ENCODE assay signal across 8 cellular contexts in genomic region chr6:44264154-44265002, GRCh38. TPM values are rescaled to one million over a fixed set of nuclear protein-coding genes. Genes with fewer than 3 reads are reported as not detected.
DNase-seq lines count a peak whose midpoint lies in the region; ATAC-seq and TF ChIP-seq lines count a peak whose summit lies in the region.

No MANE protein-coding gene starts in this region.

- H3K27ac Mint-ChIP-seq in activated naive CD8-positive, alpha-beta T cell treated with anti-CD3 and anti-CD28 coated beads for 36 hours: peak overlapping the region; percentile 95

- H3K9me3 Mint-ChIP-seq in activated naive CD8-positive, alpha-beta T cell treated with anti-CD3 and anti-CD28 coated beads for 36 hours: no peaks in the 10 kb centered on the region

- TF ChIP-seq CTCF in smooth muscle cell (IDR thresholded peaks at IDR 0.05; ENCODE audit: borderline replicate concordance, insufficient read depth, poor library complexity, severe bottlenecking): no peak

- H3K27me3 Mint-ChIP-seq in activated naive CD8-positive, alpha-beta T cell treated with anti-CD3 and anti-CD28 coated beads for 36 hours: peaks cover 14% of the 10 kb centered on the region

- H3K4me1 Mint-ChIP-seq in activated naive CD8-positive, alpha-beta T cell treated with anti-CD3 and anti-CD28 coated beads for 36 hours: peaks cover 50% of the 10 kb centered on the region

- peak overlapping the region; percentile 95 to 100 (median 99) for H3K4me2 ChIP-seq in BLaER1 treated with 17β-estradiol and CSF1 and Interleukin-3, amounts not matched to agents 10 nM and 100 nM
- peak overlapping the region; percentile 98 for H3K4me2 ChIP-seq in smooth muscle cell

- peaks cover 16% of the 10 kb centered on the region for H3K79me2 ChIP-seq in smooth muscle cell (ENCODE audit: low read depth)

- peaks cover 58 to 73% (median 66%) of the 10 kb centered on the region in 10 experiments for H3K4me1 ChIP-seq in BLaER1 treated with 17β-estradiol and CSF1 and Interleukin-3, amounts not matched to agents 10 nM and 100 nM
- H3K4me1 ChIP-seq in iPS DF 6.9 (ENCODE audit: control insufficient read depth, insufficient read depth, low read length) (peaks cover 12% of the 10 kb centered on the region; the same call in 1 of the 2 replicates), smooth muscle cell (ENCODE audit: low read depth) (peaks cover 25% of the 10 kb centered on the region)

- H3F3A ChIP-seq in smooth muscle cell (ENCODE audit: low read depth): no peaks in the 10 kb centered on the region

- peaks cover 26% of the 10 kb centered on the region for H3K36me3 Mint-ChIP-seq in activated naive CD8-positive, alpha-beta T cell treated with anti-CD3 and anti-CD28 coated beads for 36 hours

- peak overlapping the region; percentile 76 to 94 (median 91) for H3K27ac ChIP-seq in BLaER1 treated with 17β-estradiol and CSF1 and Interleukin-3, amounts not matched to agents 10 nM and 100 nM
- no peak overlapping the region for H3K27ac ChIP-seq in iPS DF 6.9 (ENCODE audit: low read length)
- H3K27ac ChIP-seq in smooth muscle cell (ENCODE audit: low read depth): peak overlapping the region; percentile 79

- no CpG with 5 or more reads among the region's 13 CpGs for WGBS in iPS DF 6.9 (ENCODE audit: insufficient coverage, insufficient read length)
- 17% methylated on average over 13 of the region's 13 CpGs for WGBS in smooth muscle cell (ENCODE audit: low lambda C conversion rate)

- peak; percentile 91 for DNase-seq in NAMALWA (ENCODE audit: low spot score)
- DNase-seq in activated naive CD8-positive, alpha-beta T cell treated with anti-CD3 and anti-CD28 coated beads for 36 hours: peak; percentile 42
- DNase-seq in iPS DF 6.9 (ENCODE audit: low read depth, low spot score): no peak
- no peak for DNase-seq in smooth muscle cell (lab: John Stamatoyannopoulos, UW; ENCODE audit: unreplicated experiment)
- DNase-seq in cerebellar nuclear complex (lab: John Stamatoyannopoulos, UW): no peak
- no peak for DNase-seq in NCI-H69 (lab: John Stamatoyannopoulos, UW)

- peak overlapping the region; percentile 63 for H2AFZ ChIP-seq in smooth muscle cell (ENCODE audit: low read depth)

- ATAC-seq in GM19468 (IDR thresholded peaks at IDR 0.05; ENCODE audit: extremely low read depth, unreplicated experiment): peak; percentile 23

- peak overlapping the region; percentile 82 to 95 (median 91) for H3K9ac ChIP-seq in BLaER1 treated with 17β-estradiol and CSF1 and Interleukin-3, amounts not matched to agents 10 nM and 100 nM
- peak overlapping the region; percentile 89 for H3K9ac ChIP-seq in smooth muscle cell (ENCODE audit: low read depth)

- peak overlapping the region; percentile 72 to 98 (median 94) for H3K4me3 ChIP-seq in BLaER1 treated with 17β-estradiol and CSF1 and Interleukin-3, amounts not matched to agents 10 nM and 100 nM
- H3K4me3 ChIP-seq in iPS DF 6.9 (ENCODE audit: low read length) (peak overlapping the region; percentile 68; the same call in 1 of the 2 replicates), smooth muscle cell (peak overlapping the region; percentile 96)

- peaks cover 13 to 17% (median 15%) of the 10 kb centered on the region in 11 experiments for H3K27me3 ChIP-seq in BLaER1 treated with 17β-estradiol and CSF1 and Interleukin-3, amounts not matched to agents 10 nM and 100 nM
- no peaks in the 10 kb centered on the region for H3K27me3 ChIP-seq in iPS DF 6.9 (ENCODE audit: control insufficient read depth, insufficient read depth, low read length)
- H3K27me3 ChIP-seq in smooth muscle cell (ENCODE audit: low read depth): peaks cover 13% of the 10 kb centered on the region

- peaks cover 24 to 40% (median 33%) of the 10 kb centered on the region in 11 experiments for H3K36me3 ChIP-seq in BLaER1 treated with 17β-estradiol and CSF1 and Interleukin-3, amounts not matched to agents 10 nM and 100 nM
- H3K36me3 ChIP-seq in iPS DF 6.9 (ENCODE audit: control insufficient read depth, insufficient read depth, low read length) (no peaks in the 10 kb centered on the region), smooth muscle cell (ENCODE audit: low read depth) (no peaks in the 10 kb centered on the region)

- H4K20me1 ChIP-seq in BLaER1 treated with 17β-estradiol and CSF1 and Interleukin-3, amounts not matched to agents 10 nM and 100 nM: peaks cover 19 to 64% (median 52%) of the 10 kb centered on the region in 11 experiments; a peak in 21 of 22 replicates
- H4K20me1 ChIP-seq in smooth muscle cell (ENCODE audit: low read depth): peaks cover 13% of the 10 kb centered on the region

- H3K9me3 ChIP-seq in BLaER1 treated with 17β-estradiol and CSF1 and Interleukin-3, amounts not matched to agents 10 nM and 100 nM (replicated peaks in 1 of 11): no peaks in the 10 kb centered on the region
- H3K9me3 ChIP-seq in iPS DF 6.9 (ENCODE audit: control insufficient read depth, insufficient read depth, low read length): no peaks in the 10 kb centered on the region
- no peaks in the 10 kb centered on the region for H3K9me3 ChIP-seq in smooth muscle cell (replicated peaks; ENCODE audit: low read depth)

- H3K4me3 Mint-ChIP-seq in activated naive CD8-positive, alpha-beta T cell treated with anti-CD3 and anti-CD28 coated beads for 36 hours: peak overlapping the region; percentile 97

RNA-seq across cellular contexts. Expression of gene NFKBIE, which starts 1.0 kb away (rescaled TPM):
- 10 to 100 TPM; 22.7 to 24.8 TPM for total RNA-seq in activated naive CD8-positive, alpha-beta T cell treated with anti-CD3 and anti-CD28 coated beads for 36 hours
- 7.0 and 11.4 TPM in 2 replicates for total RNA-seq in smooth muscle cell
- polyA plus RNA-seq in smooth muscle cell: 11.3 and 12.3 TPM in 2 replicates

RNA-seq across cellular contexts. Expression of gene TMEM151B, which starts 5.9 kb away (rescaled TPM):
- not detected for total RNA-seq in activated naive CD8-positive, alpha-beta T cell treated with anti-CD3 and anti-CD28 coated beads for 36 hours
- total RNA-seq in smooth muscle cell: 0.04 TPM in 1 of 2 replicates, not detected in the other
- not detected in 2 replicates for polyA plus RNA-seq in smooth muscle cell

RNA-seq across cellular contexts. Expression of gene SLC35B2, which starts 7.0 kb away (rescaled TPM):
- total RNA-seq in activated naive CD8-positive, alpha-beta T cell treated with anti-CD3 and anti-CD28 coated beads for 36 hours: 10 to 100 TPM; 22.8 to 24.9 TPM
- total RNA-seq in smooth muscle cell: 68.6 and 78.0 TPM in 2 replicates
- 112 and 117 TPM in 2 replicates for polyA plus RNA-seq in smooth muscle cell

RNA-seq across cellular contexts. Expression of gene HSP90AB1, which starts 17.5 kb away (rescaled TPM):
- 1,000 to 10,000 TPM; 2,498 to 2,524 TPM for total RNA-seq in activated naive CD8-positive, alpha-beta T cell treated with anti-CD3 and anti-CD28 coated beads for 36 hours
- total RNA-seq in smooth muscle cell: 736 and 781 TPM in 2 replicates
- 408 TPM in 2 replicates for polyA plus RNA-seq in smooth muscle cell

RNA-seq across cellular contexts. Expression of gene SLC29A1, which starts 41.0 kb away (rescaled TPM):
- 100 to 1,000 TPM in 1 of 2 experiments, 10 to 100 TPM in 1; 92.5 to 102 TPM for total RNA-seq in activated naive CD8-positive, alpha-beta T cell treated with anti-CD3 and anti-CD28 coated beads for 36 hours
- total RNA-seq in smooth muscle cell: 7.3 and 8.0 TPM in 2 replicates
- polyA plus RNA-seq in smooth muscle cell: 7.4 and 8.1 TPM in 2 replicates

Comparison
In these comparisons a context has a peak if more than half of its experiments do, and no peak if none do; other contexts are left out.
1. DNase-seq: peak in NAMALWA (single experiment) and activated naive CD8-positive, alpha-beta T cell treated with anti-CD3 and anti-CD28 coated beads for 36 hours (single experiment); none in iPS DF 6.9 (single experiment), smooth muscle cell (single experiment), cerebellar nuclear complex (0 of 2) and NCI-H69 (single experiment).
2. Peak in every context shown above with its lines, with median percentiles within 50 percentile points of each other: H3K4me3 ChIP-seq.